In the genomic region with DNA sequence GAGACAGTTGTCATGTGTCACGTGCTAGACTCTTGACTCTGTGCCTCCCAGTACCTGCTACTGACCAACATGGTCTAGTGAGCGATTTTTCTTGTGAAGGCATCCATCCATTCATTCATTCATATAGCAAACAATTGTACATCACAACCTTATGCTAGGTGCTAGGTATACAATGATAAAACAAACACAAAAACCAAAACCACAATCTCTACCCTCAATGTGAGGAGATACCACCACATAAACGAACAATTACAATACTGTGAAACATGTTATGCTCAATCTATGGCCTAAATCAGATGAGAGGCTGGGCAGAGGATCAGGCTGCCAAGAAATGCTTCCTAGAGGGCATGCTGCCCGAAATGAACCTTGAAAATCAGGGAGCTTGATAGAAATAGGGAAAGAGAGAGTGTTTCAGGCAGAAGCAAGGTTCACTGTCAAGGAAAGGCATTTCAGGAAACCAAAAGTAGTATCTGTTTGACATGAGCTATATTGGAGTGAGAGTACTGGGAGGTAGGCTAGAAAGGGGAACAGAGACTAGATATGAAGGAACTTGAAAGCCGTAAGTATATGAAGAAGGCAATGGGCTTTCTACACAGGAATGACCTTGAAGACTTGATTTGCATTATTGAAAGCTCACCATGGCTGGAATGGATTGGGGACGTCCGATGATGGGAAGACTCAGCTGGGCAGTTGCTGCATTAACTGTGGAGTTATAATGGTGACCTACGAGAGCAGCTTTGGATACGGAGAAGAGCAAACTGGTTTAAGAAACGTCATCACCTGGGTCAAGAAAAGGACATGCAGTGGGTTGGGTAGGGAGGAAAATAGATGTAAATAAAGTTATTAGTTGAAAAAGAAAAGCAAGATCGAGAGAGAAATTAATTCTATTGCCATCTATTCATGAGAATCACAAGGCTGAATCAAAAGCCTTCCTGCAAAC, we compare ENCODE assay signal across 8 cellular contexts.
A peak's percentile ranks its signal among the peaks of the same experiment; 100 is the strongest.
DNase-seq lines count a peak whose midpoint lies in the region; ATAC-seq and TF ChIP-seq lines count a peak whose summit lies in the region.

No MANE protein-coding gene starts in this region.

- peak; percentile 86 for ATAC-seq in GM19455 (IDR thresholded peaks at IDR 0.05; ENCODE audit: unreplicated experiment)
- ATAC-seq in HG03342 (IDR thresholded peaks at IDR 0.05; ENCODE audit: unreplicated experiment), result peak; percentile 78

- DNase-seq in GM10248 (ENCODE audit: extremely low spot score) (peak; percentile 65), brain microvascular endothelial cell (no peak), NCI-H345 (lab: John Stamatoyannopoulos, UW) (no peak), NCI-H1930 (lab: John Stamatoyannopoulos, UW) (no peak), NCI-H345 treated with DMSO at 0.1 percent for 48 hours (lab: John Stamatoyannopoulos, UW; ENCODE audit: unreplicated experiment) (no peak), globus pallidus (ENCODE audit: low spot score) (no peak)

- CTCF ChIA-PET in GM10248 (lab: Yijun Ruan, JAX), result interaction anchor here (0.8 to 2.0 kb wide), 14 partner anchors 8 to 129 kb away, joined by 3 to 9 read pairs (median 4); no protein-coding TSS in a partner anchor

- in situ Hi-C loops in brain microvascular endothelial cell (cut with HindIII; ENCODE audit: low pct_ligation_motif_present, low sequenced_read_pairs), result no loop called here

- H3K36me3 ChIP-seq in brain microvascular endothelial cell (replicated peaks), result no peaks in the 10 kb centered on the region

- POLR2A ChIA-PET in GM10248 (lab: Yijun Ruan, JAX), result no interaction called here

- peak overlapping the region; percentile 88 for H3K27ac ChIP-seq in brain microvascular endothelial cell

- H3K4me3 ChIP-seq in brain microvascular endothelial cell (ENCODE audit: low read depth, low read length), result no peak overlapping the region

- H3K27me3 ChIP-seq in brain microvascular endothelial cell (replicated peaks), result no peaks in the 10 kb centered on the region

- TF ChIP-seq CTCF in GM10248 (IDR thresholded peaks at IDR 0.05; ENCODE audit: control extremely low read depth, extremely low read depth, low read depth, missing control alignments) (no peak), brain microvascular endothelial cell (IDR thresholded peaks at IDR 0.05; ENCODE audit: low read depth, low read length, missing control alignments) (no peak)
